ENCODE assay signal across 26 cellular contexts in the genomic region with DNA sequence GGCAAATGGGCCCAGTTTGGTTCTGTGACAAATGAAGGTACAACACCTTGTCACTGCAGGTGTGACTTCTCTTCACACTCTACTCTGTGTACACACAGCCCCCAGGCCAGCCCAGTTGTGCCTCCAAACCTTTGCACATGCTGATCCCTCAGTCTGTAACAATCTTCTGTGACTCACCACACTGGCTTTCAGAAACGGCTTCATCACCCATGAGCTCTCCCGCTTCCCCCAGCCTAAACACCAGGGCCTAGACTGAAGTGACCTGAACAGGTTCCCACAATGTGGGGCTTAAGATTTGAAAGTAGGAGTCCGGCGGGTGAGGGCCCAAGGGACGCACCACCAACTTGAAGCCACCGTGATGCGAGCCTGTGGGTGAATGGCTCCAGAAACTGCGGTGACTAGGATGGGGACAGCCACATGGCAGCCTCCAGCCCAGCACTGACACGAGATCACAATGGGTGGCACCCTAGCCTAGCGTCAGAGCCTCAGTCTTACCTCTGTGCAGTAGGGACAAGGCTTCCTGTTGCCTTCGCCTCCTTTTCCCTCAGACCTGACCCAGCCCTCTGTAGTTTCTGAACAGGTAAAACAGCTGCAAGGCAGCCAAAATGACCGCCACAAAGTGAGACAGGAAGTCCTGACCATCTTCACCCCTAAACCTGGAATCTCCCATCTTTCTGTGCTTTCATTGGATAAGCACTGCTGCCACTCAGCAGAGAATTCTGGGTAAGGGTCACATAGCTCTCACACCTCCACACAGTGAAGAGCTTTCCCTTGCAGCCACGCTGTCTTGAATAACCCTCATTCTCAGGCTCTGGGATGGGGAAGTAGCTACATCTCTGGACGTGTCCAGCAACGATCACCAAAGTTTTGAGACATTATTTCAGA.
"Had no signal": no experiment of that assay in that cellular context is flagged by ENCODE, and none has a peak within 500 bp of the region (broad histone marks: within the 10 kb centered on the region; RNA-seq: fewer than 3 reads in every experiment).

No MANE protein-coding gene starts in this region.

- H3K27me3 ChIP-seq: adrenal gland, cardiac muscle cell, right atrium auricular region, testis, upper lobe of left lung had no signal

- H3K4me3 Mint-ChIP-seq: activated naive CD4-positive, alpha-beta T cell treated with anti-CD3 and anti-CD28 coated beads, Interleukin-2, amount 50 U/mL, for 24 hours; activated T-cell treated with anti-CD3 and anti-CD28 coated beads, Interleukin-2, amount 50 U/mL, for 72 hours; dendritic cell treated with granulocyte-macrophage colony-stimulating factor and Interleukin-4, amounts not matched to agents 40 ng/mL and 50 ng/mL, for 4 days; nephron; stimulated activated effector memory CD8-positive, alpha-beta T cell treated with anti-CD3 and anti-CD28 coated beads, Interleukin-12 subunit alpha, Interleukin-12 subunit beta, amount 100 ng/mL, for 72 hours had no signal

- H3K4me1 Mint-ChIP-seq: activated naive CD4-positive, alpha-beta T cell treated with anti-CD3 and anti-CD28 coated beads, Interleukin-2, amount 50 U/mL, for 24 hours; nephron; stimulated activated effector memory CD8-positive, alpha-beta T cell treated with anti-CD3 and anti-CD28 coated beads, Interleukin-12 subunit alpha, Interleukin-12 subunit beta, amount 100 ng/mL, for 72 hours had no signal

- H3K4me1 ChIP-seq: adrenal gland, esophagus muscularis mucosa, gastroesophageal sphincter, heart left ventricle, left ventricle myocardium inferior, right atrium auricular region, stomach, testis, upper lobe of left lung had no signal

- H3K27me3 Mint-ChIP-seq: activated naive CD4-positive, alpha-beta T cell treated with anti-CD3 and anti-CD28 coated beads, Interleukin-2, amount 50 U/mL, for 24 hours; dendritic cell treated with granulocyte-macrophage colony-stimulating factor and Interleukin-4, amounts not matched to agents 40 ng/mL and 50 ng/mL, for 4 days had no signal

- H3K27ac ChIP-seq: adrenal gland, cardiac muscle cell, esophagus muscularis mucosa, gastroesophageal sphincter, heart left ventricle, left ventricle myocardium inferior, right atrium auricular region, skin epidermis, stomach, testis, upper lobe of left lung had no signal

- H3K9me3 ChIP-seq: adrenal gland, testis had no signal

- H3K27ac Mint-ChIP-seq: activated naive CD4-positive, alpha-beta T cell treated with anti-CD3 and anti-CD28 coated beads, Interleukin-2, amount 50 U/mL, for 24 hours; activated T-cell treated with anti-CD3 and anti-CD28 coated beads, Interleukin-2, amount 50 U/mL, for 72 hours; dendritic cell treated with granulocyte-macrophage colony-stimulating factor and Interleukin-4, amounts not matched to agents 40 ng/mL and 50 ng/mL, for 4 days; nephron; progenitor cell of endocrine pancreas; stimulated activated effector memory CD8-positive, alpha-beta T cell treated with anti-CD3 and anti-CD28 coated beads, Interleukin-12 subunit alpha, Interleukin-12 subunit beta, amount 100 ng/mL, for 72 hours had no signal

- H3K36me3 ChIP-seq: adrenal gland, cardiac muscle cell, esophagus muscularis mucosa, gastroesophageal sphincter, heart left ventricle, right atrium auricular region, stomach, upper lobe of left lung had no signal

- ATAC-seq: activated T-cell treated with anti-CD3 and anti-CD28 coated beads, Interleukin-2, amount 50 U/mL, for 72 hours; gastroesophageal sphincter; heart left ventricle; stimulated activated effector memory CD8-positive, alpha-beta T cell treated with anti-CD3 and anti-CD28 coated beads, Interleukin-12 subunit alpha, Interleukin-12 subunit beta, amount 100 ng/mL, for 72 hours had no signal

- H3K36me3 Mint-ChIP-seq: stimulated activated effector memory CD8-positive, alpha-beta T cell treated with anti-CD3 and anti-CD28 coated beads, Interleukin-12 subunit alpha, Interleukin-12 subunit beta, amount 100 ng/mL, for 72 hours had no signal

- DNase-seq: activated CD8-positive, alpha-beta memory T cell treated with anti-CD3 and anti-CD28 coated beads for 24 hours; activated CD8-positive, alpha-beta memory T cell treated with anti-CD3 and anti-CD28 coated beads, Interleukin-2, amount 50 U/mL, for 48 hours; activated effector memory CD4-positive, alpha-beta T cell treated with anti-CD3 and anti-CD28 coated beads, Interleukin-2, amount 50 U/mL, for 16 hours; activated T-cell treated with anti-CD3 and anti-CD28 coated beads, Interleukin-2, amount 50 U/mL, for 72 hours; adrenal gland; effector CD8-positive, alpha-beta T cell; heart left ventricle; kidney glomerular epithelial cell; left ventricle myocardium inferior; mammary epithelial cell; midbrain; nucleus accumbens; stomach; T-helper 9 cell; testis had no signal

- H3K4me3 ChIP-seq: adrenal gland, cardiac muscle cell, esophagus muscularis mucosa, gastroesophageal sphincter, heart left ventricle, left ventricle myocardium inferior, right atrium auricular region, skin epidermis, stomach, testis, upper lobe of left lung had no signal
